ENCODE assay signal across 25 cellular contexts in the genomic region with DNA sequence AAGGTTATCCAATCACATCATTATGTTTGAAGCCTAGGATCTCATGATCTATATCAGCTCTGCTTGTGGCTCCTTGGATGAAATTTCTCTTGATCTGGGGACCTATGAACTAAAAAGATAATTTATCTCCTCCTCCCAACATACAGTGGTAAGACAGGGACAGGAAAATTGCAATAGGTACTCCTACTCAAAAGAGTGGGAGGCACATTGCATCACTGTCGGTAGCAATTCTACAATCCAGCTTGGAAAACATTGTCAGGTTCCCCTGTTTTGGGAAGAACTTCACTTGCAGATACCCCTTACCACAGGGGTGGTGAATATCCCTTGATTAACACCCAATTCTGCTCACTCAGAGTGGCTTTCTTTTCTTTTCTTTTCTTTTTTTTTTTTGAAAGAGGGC.
"Had no signal": no experiment of that assay in that cellular context is flagged by ENCODE, and none has a peak within 500 bp of the region (broad histone marks: within the 10 kb centered on the region; RNA-seq: fewer than 3 reads in every experiment).

No MANE protein-coding gene starts in this region.

- H3K36me3 ChIP-seq: stomach, suprapubic skin, thoracic aorta, thyroid gland, tibial nerve, transverse colon, upper lobe of left lung, upper lobe of right lung, uterus, vagina had no signal

- H3K4me1 ChIP-seq: suprapubic skin, testis, thyroid gland, tibial nerve, transverse colon, upper lobe of left lung, upper lobe of right lung, uterus, vagina had no signal

- H3K27me3 ChIP-seq: stomach, suprapubic skin, testis, thyroid gland, tibial nerve, transverse colon, upper lobe of left lung, upper lobe of right lung, uterus, vagina had no signal

- DNase-seq: stimulated activated CD4-positive, alpha-beta T cell treated with anti-CD3 and anti-CD28 coated beads, Interleukin-2, amount 100 ng/mL, for 48 hours; stimulated activated CD4-positive, alpha-beta T cell treated with anti-CD3 and anti-CD28 coated beads, Interleukin-4, amount 100 ng/mL, for 1 hour; stimulated activated CD4-positive, alpha-beta T cell treated with anti-CD3 and anti-CD28 coated beads, Interleukin-4, amount 100 ng/mL, for 24 hours; stimulated activated CD4-positive, alpha-beta T cell treated with anti-CD3 and anti-CD28 coated beads, Interleukin-4, amount 100 ng/mL, for 4 hours; stimulated activated CD8-positive, alpha-beta memory T cell treated with anti-CD3 and anti-CD28 coated beads, Interleukin-4, amount 100 ng/mL, for 48 hours; stimulated activated naive B cell treated with anti-CD40 and anti-IgM and Interleukin-4, amounts not matched to agents 10 μg/mL and 1 μg/mL and 100 μg/mL, for 72 hours; stimulated activated naive CD4-positive, alpha-beta T cell; stimulated activated naive CD4-positive, alpha-beta T cell treated with Interleukin-2 at 50 U/mL for 16 hours; stimulated activated naive CD8-positive, alpha-beta T cell treated with anti-CD3 and anti-CD28 coated beads, Interleukin-15, amount 100 ng/mL, for 72 hours; stimulated activated naive CD8-positive, alpha-beta T cell treated with anti-CD3 and anti-CD28 coated beads, Interleukin-15, Interleukin-2, amounts not matched to agents 100 U/mL and 50 U/mL, for 24 hours; stomach; substantia nigra; testis; thyroid gland; transverse colon; trophoblast cell; upper lobe of left lung; upper lobe of right lung; uterus had no signal

- ATAC-seq: stimulated activated effector memory CD8-positive, alpha-beta T cell treated with anti-CD3 and anti-CD28 coated beads, Interleukin-12 subunit alpha, Interleukin-12 subunit beta, amount 100 ng/mL, for 72 hours; stimulated activated memory B cell treated with anti-CD40 and anti-IgM and Interleukin-4, amounts not matched to agents 10 μg/mL and 1 μg/mL and 100 μg/mL, for 72 hours; stimulated activated naive CD8-positive, alpha-beta T cell treated with anti-CD3 and anti-CD28 coated beads, Interleukin-15, amount 100 ng/mL, for 72 hours; stimulated activated naive CD8-positive, alpha-beta T cell treated with anti-CD3 and anti-CD28 coated beads, Interleukin-15, Interleukin-2, amounts not matched to agents 100 U/mL and 50 U/mL, for 24 hours; upper lobe of right lung had no signal

- H3K4me3 ChIP-seq: stomach, suprapubic skin, testis, thoracic aorta, thyroid gland, tibial nerve, transverse colon, upper lobe of left lung, upper lobe of right lung, uterus, vagina had no signal

- H3K27ac ChIP-seq: stomach, suprapubic skin, testis, thoracic aorta, thyroid gland, tibial nerve, transverse colon, upper lobe of left lung, upper lobe of right lung, uterus, vagina had no signal

- H3K9me3 ChIP-seq: stomach, suprapubic skin, testis, thoracic aorta, thyroid gland, tibial nerve, transverse colon, upper lobe of left lung, upper lobe of right lung, uterus, vagina had no signal
